In genomic region chr20:32792316-32792715, GRCh38 we compare ENCODE assay signal across 8 cellular contexts. TPM values are rescaled to one million over a fixed set of nuclear protein-coding genes. Genes with fewer than 3 reads are reported as not detected.
A peak's percentile ranks its signal among the peaks of the same experiment; 100 is the strongest.
DNase-seq lines count a peak whose midpoint lies in the region; ATAC-seq and FAIRE-seq lines count a peak whose summit lies in the region.

No MANE protein-coding gene starts in this region.

- ATAC-seq in GM19025 (IDR thresholded peaks at IDR 0.05; ENCODE audit: low read depth, unreplicated experiment): peak; percentile 74

- FAIRE-seq in HTR-8/SVneo (lab: Jason Lieb, UNC): no peak

- DNase-seq in A172 (ENCODE audit: low spot score) (peak; percentile 23), HTR-8/SVneo (ENCODE audit: insufficient read length, low spot score) (peak; percentile 44), astrocyte of the hippocampus (ENCODE audit: low read depth, low spot score) (peak; percentile 79), NCI-H1105 (lab: John Stamatoyannopoulos, UW) (no peak), hippocampal formation (lab: John Stamatoyannopoulos, UW) (no peak), mesenteric fat pad (ENCODE audit: low spot score) (no peak)
- DNase-seq in stimulated activated CD4-positive, alpha-beta T cell treated with anti-CD3 and anti-CD28 coated beads, Interleukin-4, amount 100 ng/mL, for 4 hours: peak; percentile 18 to 20

RNA-seq across cellular contexts. Expression of gene MAPRE1, which starts 27.4 kb away (rescaled TPM):
- total RNA-seq in A172 (2014; rRNA removed; shearing (Covaris generic)): 227 and 239 TPM in 2 replicates
- 107 TPM for total RNA-seq in mesenteric fat pad

RNA-seq across cellular contexts. Expression of gene DNMT3B, which starts 30.1 kb away (rescaled TPM):
- total RNA-seq in A172 (2014; rRNA removed; shearing (Covaris generic)): 4.5 and 6.2 TPM in 2 replicates
- total RNA-seq in mesenteric fat pad: 0.39 TPM

RNA-seq across cellular contexts. Expression of gene COMMD7, which starts 49.0 kb away (rescaled TPM):
- 76.8 and 85.5 TPM in 2 replicates for total RNA-seq in A172 (2014; rRNA removed; shearing (Covaris generic))
- 38.0 TPM for total RNA-seq in mesenteric fat pad

Comparison
In these comparisons a context has a peak if more than half of its experiments do, and no peak if none do; other contexts are left out.
1. DNase-seq: peak in A172 (single experiment), HTR-8/SVneo (single experiment), astrocyte of the hippocampus (single experiment) and stimulated activated CD4-positive, alpha-beta T cell treated with anti-CD3 and anti-CD28 coated beads, Interleukin-4, amount 100 ng/mL, for 4 hours (2 of 2); none in NCI-H1105 (single experiment), hippocampal formation (0 of 2) and mesenteric fat pad (single experiment).